9 cellular contexts compared by ENCODE assay signal in genomic region chr6:160520043-160520904, GRCh38.
A peak's percentile ranks its signal among the peaks of the same experiment; 100 is the strongest.
DNase-seq lines count a peak whose midpoint lies in the region; ATAC-seq, FAIRE-seq and TF ChIP-seq lines count a peak whose summit lies in the region.
"Had no signal": no experiment of that assay in that cellular context is flagged by ENCODE, and none has a peak within 500 bp of the region (broad histone marks: within the 10 kb centered on the region; RNA-seq: fewer than 3 reads in every experiment).

No MANE protein-coding gene starts in this region.

- peak overlapping the region; percentile 78 for H3K4me2 ChIP-seq in keratinocyte (ENCODE audit: control insufficient read depth, extremely low read depth, insufficient read depth, low read depth, low read length)

- H3K36me3 ChIP-seq in keratinocyte (ENCODE audit: control insufficient read depth in 2 of 2, extremely low read depth in 1 of 2, insufficient read depth in 2 of 2, low read length in 2 of 2): no peaks in the 10 kb centered on the region

- FAIRE-seq in keratinocyte (lab: Jason Lieb, UNC): no peak
- FAIRE-seq: A204.1 had no signal

- H2AFZ ChIP-seq in keratinocyte (ENCODE audit: control insufficient read depth, low read length): peak overlapping the region; percentile 97

- TF ChIP-seq CTCF in keratinocyte (optimal IDR thresholded peaks at IDR 0.05 in 1 of 3, IDR thresholded peaks at IDR 0.05 in 1 of 3, conservative IDR thresholded peaks at IDR 0.05 in 1 of 3; ENCODE audit: extremely low read depth in 1 of 3, insufficient read depth in 2 of 3, low read length in 3 of 3): no peak

- peak overlapping the region; percentile 75 for H3K9ac ChIP-seq in keratinocyte (ENCODE audit: control insufficient read depth, extremely low read depth, insufficient read depth, low read length)

- no peaks in the 10 kb centered on the region for H3K9me3 ChIP-seq in keratinocyte (ENCODE audit: control insufficient read depth, low read depth, low read length)

- dilution Hi-C loops in keratinocyte (cut with MboI; ENCODE audit: extremely low pct_ligation_motif_present, low sequenced_read_pairs): no loop called here

- peak overlapping the region; percentile 52 to 83 (median 65) for H3K4me3 ChIP-seq in keratinocyte (ENCODE audit: control insufficient read depth in 2 of 3, extremely low read depth in 1 of 3, insufficient read depth in 2 of 3, low read depth in 1 of 3, low read length in 3 of 3)

- no peaks in the 10 kb centered on the region for H3K4me1 ChIP-seq in keratinocyte (ENCODE audit: control insufficient read depth, extremely low read depth, insufficient read depth, low read length)

- peak overlapping the region; percentile 31 for H3K27ac ChIP-seq in keratinocyte (ENCODE audit: control insufficient read depth, insufficient read depth, low read length)

- DNase-seq in DMS53 (lab: John Stamatoyannopoulos, UW): peak; percentile 71
- DNase-seq in DMS53 treated with DMSO at 0.1 percent for 48 hours (lab: John Stamatoyannopoulos, UW; ENCODE audit: unreplicated experiment): no peak
- DNase-seq in NCI-H1417 treated with DMSO at 0.1 percent for 48 hours (lab: John Stamatoyannopoulos, UW): peak; percentile 42
- peak; percentile 50 for DNase-seq in activated CD4-positive, CD25-positive, alpha-beta regulatory T cell treated with anti-CD3 and anti-CD28 coated beads, Interleukin-2, amount 50 U/mL, for 16 hours (ENCODE audit: low read depth, low spot score)
- peak; percentile 69 for DNase-seq in central memory CD4-positive, alpha-beta T cell
- DNase-seq in keratinocyte (ENCODE audit: low read depth, low spot score): no peak
- peak; percentile 56 to 72 for DNase-seq in stimulated activated CD4-positive, alpha-beta T cell treated with anti-CD3 and anti-CD28 coated beads, Interleukin-15, amount 100 ng/mL, for 1 hour (ENCODE audit: low read depth in 1 of 2, low spot score in 1 of 2)

- H3K27me3 ChIP-seq in keratinocyte (ENCODE audit: control insufficient read depth, extremely low read depth, insufficient read depth, low read length): no peaks in the 10 kb centered on the region

- H3K9me1 ChIP-seq in keratinocyte (ENCODE audit: control insufficient read depth, extremely low read depth, insufficient read depth, low read length): no peaks in the 10 kb centered on the region

- peak; percentile 80 for ATAC-seq in HG02642 (IDR thresholded peaks at IDR 0.05; ENCODE audit: poor library complexity, unreplicated experiment)

- no peaks in the 10 kb centered on the region for H3K79me2 ChIP-seq in keratinocyte (ENCODE audit: control insufficient read depth, insufficient read depth, low read length)

- H4K20me1 ChIP-seq in keratinocyte (ENCODE audit: control insufficient read depth, extremely low read depth, insufficient read depth, low read length): no peaks in the 10 kb centered on the region

Comparison
In these comparisons a context has a peak if more than half of its experiments do, and no peak if none do; other contexts are left out.
1. DNase-seq: peak in DMS53 (single experiment), NCI-H1417 treated with DMSO at 0.1 percent for 48 hours (single experiment), activated CD4-positive, CD25-positive, alpha-beta regulatory T cell treated with anti-CD3 and anti-CD28 coated beads, Interleukin-2, amount 50 U/mL, for 16 hours (single experiment), central memory CD4-positive, alpha-beta T cell (single experiment) and stimulated activated CD4-positive, alpha-beta T cell treated with anti-CD3 and anti-CD28 coated beads, Interleukin-15, amount 100 ng/mL, for 1 hour (2 of 2); none in DMS53 treated with DMSO at 0.1 percent for 48 hours (single experiment) and keratinocyte (single experiment).